ENCODE assay signal across 21 cellular contexts in genomic region chr3:38575279-38575843, GRCh38.
DNase-seq lines count a peak whose midpoint lies in the region; ATAC-seq and TF ChIP-seq lines count a peak whose summit lies in the region.
"Had no signal": no experiment of that assay in that cellular context is flagged by ENCODE, and none has a peak within 500 bp of the region (broad histone marks: within the 10 kb centered on the region; RNA-seq: fewer than 3 reads in every experiment).

No MANE protein-coding gene starts in this region.

- 88 to 89% methylated on average over 18 of the region's 18 CpGs for WGBS in upper lobe of left lung, 2 donors

- no peak overlapping the region for H3K4me3 Mint-ChIP-seq in nephron progenitor cell
- H3K4me3 Mint-ChIP-seq: stimulated activated memory B cell treated with anti-CD40 and anti-IgM and Interleukin-4, amounts not matched to agents 10 μg/mL and 1 μg/mL and 100 μg/mL, for 72 hours had no signal

- H3K4me3 ChIP-seq in right atrium auricular region (no peak overlapping the region), upper lobe of left lung (no peak overlapping the region)
- H3K4me3 ChIP-seq: adrenal gland, colonic mucosa, sigmoid colon, tibial nerve had no signal

- peaks cover 14% of the 10 kb centered on the region for H3K4me1 Mint-ChIP-seq in nephron progenitor cell

- TF ChIP-seq CTCF in right atrium auricular region (IDR thresholded peaks at IDR 0.05) (no peak), nephron progenitor cell (IDR thresholded peaks at IDR 0.05) (no peak), upper lobe of left lung (IDR thresholded peaks at IDR 0.05) (no peak)

- no peaks in the 10 kb centered on the region for H3K27me3 ChIP-seq in right atrium auricular region
- no peaks in the 10 kb centered on the region for H3K27me3 ChIP-seq in upper lobe of left lung
- H3K27me3 ChIP-seq: adrenal gland, colonic mucosa, sigmoid colon, tibial nerve had no signal

- no peak for TF ChIP-seq POLR2A in upper lobe of left lung (IDR thresholded peaks at IDR 0.05)

- no peaks in the 10 kb centered on the region for H3K36me3 Mint-ChIP-seq in nephron progenitor cell (ENCODE audit: low read depth)
- H3K36me3 Mint-ChIP-seq: stimulated activated memory B cell treated with anti-CD40 and anti-IgM and Interleukin-4, amounts not matched to agents 10 μg/mL and 1 μg/mL and 100 μg/mL, for 72 hours had no signal

- H3K9me3 ChIP-seq in right atrium auricular region (no peaks in the 10 kb centered on the region), upper lobe of left lung (peaks cover 0 to 5% (median 2%) of the 10 kb centered on the region in 4 donors)
- H3K9me3 ChIP-seq: adrenal gland, colonic mucosa had no signal

- no peak for TF ChIP-seq EP300 in upper lobe of left lung (IDR thresholded peaks at IDR 0.05)

- H3K27ac ChIP-seq in right atrium auricular region (no peak overlapping the region), upper lobe of left lung (no peak overlapping the region)
- H3K27ac ChIP-seq: adrenal gland, colonic mucosa, KMS-11, sigmoid colon, tibial nerve, VCaP had no signal

- peaks cover 8% of the 10 kb centered on the region for H3K9me3 Mint-ChIP-seq in nephron progenitor cell
- H3K9me3 Mint-ChIP-seq: activated T-helper 2 cell treated with anti-CD3 and anti-CD28 coated beads, Interferon-gamma antibody, Interleukin-2, Interleukin-4, amounts not matched to agents 10 μg/mL and 5 μg/mL and 100 μg/mL, durations not matched to agents 14 hours and 24 hours and 36 hours had no signal

- peak overlapping the region; percentile 95 for H3K27ac Mint-ChIP-seq in nephron progenitor cell
- H3K27ac Mint-ChIP-seq: activated T-helper 2 cell treated with anti-CD3 and anti-CD28 coated beads, Interferon-gamma antibody, Interleukin-2, Interleukin-4, amounts not matched to agents 10 μg/mL and 5 μg/mL and 100 μg/mL, durations not matched to agents 14 hours and 24 hours and 36 hours; stimulated activated memory B cell treated with anti-CD40 and anti-IgM and Interleukin-4, amounts not matched to agents 10 μg/mL and 1 μg/mL and 100 μg/mL, for 72 hours had no signal

- peaks cover 26% of the 10 kb centered on the region for H3K27me3 Mint-ChIP-seq in nephron progenitor cell (ENCODE audit: low read depth, poor library complexity)
- H3K27me3 Mint-ChIP-seq: stimulated activated memory B cell treated with anti-CD40 and anti-IgM and Interleukin-4, amounts not matched to agents 10 μg/mL and 1 μg/mL and 100 μg/mL, for 72 hours had no signal

- H3K4me1 ChIP-seq in right atrium auricular region (peaks cover 0 to 32% of the 10 kb centered on the region in 2 donors), upper lobe of left lung (no peaks in the 10 kb centered on the region)
- H3K4me1 ChIP-seq: adrenal gland, colonic mucosa, sigmoid colon, tibial nerve had no signal

- DNase-seq in right atrium auricular region (ENCODE audit: low spot score) (peak; percentile 38), left cardiac atrium (no peak), ecto neural progenitor cell (ENCODE audit: low spot score) (peak; percentile 41), nephron progenitor cell (no peak), upper lobe of left lung (peak; percentile 12 to 64), NCI-H1930 (lab: John Stamatoyannopoulos, UW) (no peak)
- DNase-seq: colonic mucosa; GOT3; NCI-H1048; NCI-H2029 treated with DMSO at 0.1 percent for 48 hours; NCI-H446; NK-92 treated with Interleukin-12 subunit alpha and Interleukin-12 subunit beta, amount 100 ng/mL, for 24 hours; sigmoid colon; stimulated activated CD4-positive, alpha-beta T cell treated with anti-CD3 and anti-CD28 coated beads, Interleukin-1b, Interleukin-23, amount 100 ng/mL, for 48 hours had no signal

- intact Hi-C loops in left cardiac atrium (cut with DNase I), result no loop called here

- peaks cover 50% of the 10 kb centered on the region for H3K36me3 ChIP-seq in right atrium auricular region
- H3K36me3 ChIP-seq in upper lobe of left lung, result no peaks in the 10 kb centered on the region
- H3K36me3 ChIP-seq: adrenal gland, colonic mucosa, sigmoid colon had no signal

- no peak for ATAC-seq in left cardiac atrium
- peak; percentile 7 to 34 for ATAC-seq in upper lobe of left lung (ENCODE audit: low FRiP score in 2 of 2)
- no peak for ATAC-seq in GM18873 (IDR thresholded peaks at IDR 0.05; ENCODE audit: low FRiP score, unreplicated experiment)
- ATAC-seq: stimulated activated memory B cell treated with anti-CD40 and anti-IgM and Interleukin-4, amounts not matched to agents 10 μg/mL and 1 μg/mL and 100 μg/mL, for 72 hours had no signal

Comparison
In these comparisons a context has a peak if more than half of its experiments do, and no peak if none do; other contexts are left out.
1. DNase-seq: peak in right atrium auricular region (single experiment), ecto neural progenitor cell (single experiment) and upper lobe of left lung (2 of 2); none in left cardiac atrium (single experiment), nephron progenitor cell (single experiment) and NCI-H1930 (0 of 2).
2. ATAC-seq: peak in upper lobe of left lung (2 of 2); none in left cardiac atrium (0 of 2) and GM18873 (single experiment).